In the genomic region with DNA sequence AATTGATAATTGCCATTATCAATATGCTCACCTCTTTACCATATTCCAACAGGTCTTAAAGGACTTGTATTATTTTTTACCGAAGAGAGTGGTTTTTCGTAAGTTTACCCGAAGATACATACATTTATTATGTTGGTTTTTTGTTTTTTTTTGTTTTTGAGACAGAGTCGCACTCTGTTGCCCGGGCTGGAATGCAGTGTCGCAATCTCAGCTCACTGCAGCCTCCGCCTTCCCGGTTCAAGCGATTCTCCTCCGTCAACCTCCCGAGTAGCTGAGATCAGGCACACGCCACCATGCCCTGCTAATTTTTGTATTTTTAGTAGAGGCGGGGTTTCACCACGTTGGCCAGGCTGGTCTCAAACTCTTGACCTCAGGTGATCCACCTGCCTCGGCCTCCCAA, we compare ENCODE assay signal across 8 cellular contexts.
"Had no signal": no experiment of that assay in that cellular context is flagged by ENCODE, and none has a peak within 500 bp of the region (broad histone marks: within the 10 kb centered on the region; RNA-seq: fewer than 3 reads in every experiment).

No MANE protein-coding gene starts in this region.

- H3K4me3 Mint-ChIP-seq: H9, IgD-negative memory B cell had no signal

- H3K9ac ChIP-seq: GM23248, KMS-11 had no signal

- DNase-seq: GM23248, GOT3, H9, HCEC 1CT, KBM-7 had no signal

- H3K4me2 ChIP-seq: KMS-11 had no signal

- H3K27ac Mint-ChIP-seq: H9, IgD-negative memory B cell had no signal

- H2AFZ ChIP-seq: GM23248 had no signal

- H3K4me3 ChIP-seq: GM23248 had no signal

- H3K9me3 Mint-ChIP-seq: H9 had no signal

- H3K4me1 Mint-ChIP-seq: IgD-negative memory B cell had no signal

- H3K36me3 Mint-ChIP-seq: IgD-negative memory B cell had no signal

- H3K27ac ChIP-seq: GM23248, HL-60, KMS-11 had no signal
